2 cellular contexts compared by ENCODE assay signal in genomic region chr2:241279828-241280227, GRCh38.
TF ChIP-seq lines count a peak whose summit lies in the region.

No MANE protein-coding gene starts in this region.

TF ChIP-seq in GM23338, 12 proteins besides CTCF, POLR2A, EP300 and RAD21:
- TF ChIP-seq REST (IDR thresholded peaks at IDR 0.05; ENCODE audit: unreplicated experiment) (no peak), POLR2AphosphoS5 (IDR thresholded peaks at IDR 0.05; ENCODE audit: low read depth) (no peak)

TF ChIP-seq in GM12878, 131 proteins besides CTCF, POLR2A, EP300 and RAD21:
- no peak for TF ChIP-seq ZBTB33 (IDR thresholded peaks at IDR 0.05)
- TF ChIP-seq, protein P1, sequence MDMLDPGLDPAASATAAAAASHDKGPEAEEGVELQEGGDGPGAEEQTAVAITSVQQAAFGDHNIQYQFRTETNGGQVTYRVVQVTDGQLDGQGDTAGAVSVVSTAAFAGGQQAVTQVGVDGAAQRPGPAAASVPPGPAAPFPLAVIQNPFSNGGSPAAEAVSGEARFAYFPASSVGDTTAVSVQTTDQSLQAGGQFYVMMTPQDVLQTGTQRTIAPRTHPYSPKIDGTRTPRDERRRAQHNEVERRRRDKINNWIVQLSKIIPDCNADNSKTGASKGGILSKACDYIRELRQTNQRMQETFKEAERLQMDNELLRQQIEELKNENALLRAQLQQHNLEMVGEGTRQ (IDR thresholded peaks at IDR 0.05; ENCODE audit: borderline replicate concordance, low read depth, low read length): no peak
- TF ChIP-seq, protein P2, sequence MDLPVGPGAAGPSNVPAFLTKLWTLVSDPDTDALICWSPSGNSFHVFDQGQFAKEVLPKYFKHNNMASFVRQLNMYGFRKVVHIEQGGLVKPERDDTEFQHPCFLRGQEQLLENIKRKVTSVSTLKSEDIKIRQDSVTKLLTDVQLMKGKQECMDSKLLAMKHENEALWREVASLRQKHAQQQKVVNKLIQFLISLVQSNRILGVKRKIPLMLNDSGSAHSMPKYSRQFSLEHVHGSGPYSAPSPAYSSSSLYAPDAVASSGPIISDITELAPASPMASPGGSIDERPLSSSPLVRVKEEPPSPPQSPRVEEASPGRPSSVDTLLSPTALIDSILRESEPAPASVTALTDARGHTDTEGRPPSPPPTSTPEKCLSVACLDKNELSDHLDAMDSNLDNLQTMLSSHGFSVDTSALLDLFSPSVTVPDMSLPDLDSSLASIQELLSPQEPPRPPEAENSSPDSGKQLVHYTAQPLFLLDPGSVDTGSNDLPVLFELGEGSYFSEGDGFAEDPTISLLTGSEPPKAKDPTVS (IDR thresholded peaks at IDR 0.05; ENCODE audit: low read depth, low read length): no peak
- no peak for TF ChIP-seq BRCA1 (IDR thresholded peaks at IDR 0.05; ENCODE audit: low read depth, low read length)
- TF ChIP-seq TBL1XR1 (IDR thresholded peaks at IDR 0.05; ENCODE audit: low read depth, low read length): no peak
- no peak for TF ChIP-seq ASH2L (IDR thresholded peaks at IDR 0.05; ENCODE audit: borderline replicate concordance, low read depth)
- TF ChIP-seq HDAC2 (IDR thresholded peaks at IDR 0.05): no peak
- TF ChIP-seq HDAC6 (IDR thresholded peaks at IDR 0.05; ENCODE audit: unreplicated experiment): no peak
- no peak for TF ChIP-seq FOXM1 (IDR thresholded peaks at IDR 0.05; ENCODE audit: low read depth, low read length)
- no peak for TF ChIP-seq JUNB (IDR thresholded peaks at IDR 0.05)
- TF ChIP-seq MEF2B (IDR thresholded peaks at IDR 0.05; ENCODE audit: partially characterized antibody, poor library complexity, severe bottlenecking): no peak
- TF ChIP-seq, protein P3, sequence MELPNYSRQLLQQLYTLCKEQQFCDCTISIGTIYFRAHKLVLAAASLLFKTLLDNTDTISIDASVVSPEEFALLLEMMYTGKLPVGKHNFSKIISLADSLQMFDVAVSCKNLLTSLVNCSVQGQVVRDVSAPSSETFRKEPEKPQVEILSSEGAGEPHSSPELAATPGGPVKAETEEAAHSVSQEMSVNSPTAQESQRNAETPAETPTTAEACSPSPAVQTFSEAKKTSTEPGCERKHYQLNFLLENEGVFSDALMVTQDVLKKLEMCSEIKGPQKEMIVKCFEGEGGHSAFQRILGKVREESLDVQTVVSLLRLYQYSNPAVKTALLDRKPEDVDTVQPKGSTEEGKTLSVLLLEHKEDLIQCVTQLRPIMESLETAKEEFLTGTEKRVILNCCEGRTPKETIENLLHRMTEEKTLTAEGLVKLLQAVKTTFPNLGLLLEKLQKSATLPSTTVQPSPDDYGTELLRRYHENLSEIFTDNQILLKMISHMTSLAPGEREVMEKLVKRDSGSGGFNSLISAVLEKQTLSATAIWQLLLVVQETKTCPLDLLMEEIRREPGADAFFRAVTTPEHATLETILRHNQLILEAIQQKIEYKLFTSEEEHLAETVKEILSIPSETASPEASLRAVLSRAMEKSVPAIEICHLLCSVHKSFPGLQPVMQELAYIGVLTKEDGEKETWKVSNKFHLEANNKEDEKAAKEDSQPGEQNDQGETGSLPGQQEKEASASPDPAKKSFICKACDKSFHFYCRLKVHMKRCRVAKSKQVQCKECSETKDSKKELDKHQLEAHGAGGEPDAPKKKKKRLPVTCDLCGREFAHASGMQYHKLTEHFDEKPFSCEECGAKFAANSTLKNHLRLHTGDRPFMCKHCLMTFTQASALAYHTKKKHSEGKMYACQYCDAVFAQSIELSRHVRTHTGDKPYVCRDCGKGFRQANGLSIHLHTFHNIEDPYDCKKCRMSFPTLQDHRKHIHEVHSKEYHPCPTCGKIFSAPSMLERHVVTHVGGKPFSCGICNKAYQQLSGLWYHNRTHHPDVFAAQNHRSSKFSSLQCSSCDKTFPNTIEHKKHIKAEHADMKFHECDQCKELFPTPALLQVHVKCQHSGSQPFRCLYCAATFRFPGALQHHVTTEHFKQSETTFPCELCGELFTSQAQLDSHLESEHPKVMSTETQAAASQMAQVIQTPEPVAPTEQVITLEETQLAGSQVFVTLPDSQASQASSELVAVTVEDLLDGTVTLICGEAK (IDR thresholded peaks at IDR 0.05; ENCODE audit: borderline replicate concordance): no peak
- TF ChIP-seq RELB (IDR thresholded peaks at IDR 0.05; ENCODE audit: low read depth): no peak
- no peak for TF ChIP-seq BHLHE40 (IDR thresholded peaks at IDR 0.05; ENCODE audit: borderline replicate concordance in 1 of 2, low read depth in 2 of 2, low read length in 1 of 2)
- no peak for TF ChIP-seq YBX1 (IDR thresholded peaks at IDR 0.05)
- TF ChIP-seq WRNIP1 (IDR thresholded peaks at IDR 0.05; ENCODE audit: borderline replicate concordance, low read depth, low read length): no peak
